ENCODE assay signal across 10 cellular contexts in the genomic region with DNA sequence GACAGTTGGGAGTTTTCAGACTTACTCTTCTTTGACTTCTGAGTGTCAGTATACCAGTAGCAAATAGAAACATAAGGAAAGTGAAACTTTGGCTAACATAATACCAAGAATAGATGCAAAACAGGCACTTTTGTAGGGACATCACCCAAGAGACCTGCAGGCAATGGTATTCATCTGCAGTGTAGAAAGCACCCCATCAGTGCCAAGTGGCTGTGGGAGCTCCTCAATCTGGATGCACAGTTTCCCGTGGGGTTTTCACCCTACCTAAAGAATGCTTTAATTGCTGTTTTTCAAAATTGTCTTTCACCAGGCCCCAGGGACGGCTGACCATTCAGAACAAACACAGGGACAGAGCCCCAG.
DNase-seq lines count a peak whose midpoint lies in the region; ATAC-seq and TF ChIP-seq lines count a peak whose summit lies in the region.
"Had no signal": no experiment of that assay in that cellular context is flagged by ENCODE, and none has a peak within 500 bp of the region (broad histone marks: within the 10 kb centered on the region; RNA-seq: fewer than 3 reads in every experiment).

No MANE protein-coding gene starts in this region.

- H3K36me3 Mint-ChIP-seq in T-helper 17 cell (ENCODE audit: low read depth), result peaks cover 8% of the 10 kb centered on the region
- no peaks in the 10 kb centered on the region for H3K36me3 Mint-ChIP-seq in naive thymus-derived CD8-positive, alpha-beta T cell

- in situ Hi-C loops in GM13977 (cut with MboI; ENCODE audit: low pct_unique_long_range_greater_than_20kb, low sequenced_read_pairs, unreplicated experiment), result no loop called here

- DNase-seq in GM13977 (ENCODE audit: low spot score) (peak; percentile 62), T-helper 17 cell (no peak), HPDE6-E6E7 (ENCODE audit: extremely low spot score) (no peak), SKM-1 treated with dmso at 0.1 percent for 144 hours (lab: John Stamatoyannopoulos, UW; ENCODE audit: unreplicated experiment) (no peak), DMS114 treated with DMSO at 0.1 percent for 48 hours (lab: John Stamatoyannopoulos, UW; ENCODE audit: unreplicated experiment) (no peak)
- no peak for DNase-seq in naive thymus-derived CD8-positive, alpha-beta T cell
- DNase-seq in stimulated activated naive CD4-positive, alpha-beta T cell (lab: John Stamatoyannopoulos, UW), result no peak
- DNase-seq: foreskin fibroblast had no signal

- H3K27ac Mint-ChIP-seq in T-helper 17 cell, result no peak overlapping the region
- no peak overlapping the region for H3K27ac Mint-ChIP-seq in naive thymus-derived CD8-positive, alpha-beta T cell

- ATAC-seq in GM21786 (IDR thresholded peaks at IDR 0.05; ENCODE audit: unreplicated experiment), result peak; percentile 73
- ATAC-seq in T-helper 17 cell, result no peak
- no peak for ATAC-seq in naive thymus-derived CD8-positive, alpha-beta T cell

- no peak for TF ChIP-seq CTCF in GM13977 (IDR thresholded peaks at IDR 0.05; ENCODE audit: extremely low read depth, insufficient read depth, missing control alignments)

- H3K27me3 Mint-ChIP-seq in T-helper 17 cell, result peaks cover 75% of the 10 kb centered on the region
- H3K27me3 Mint-ChIP-seq in naive thymus-derived CD8-positive, alpha-beta T cell, result peaks cover 34 to 68% (median 56%) of the 10 kb centered on the region in 5 donors

- no peaks in the 10 kb centered on the region for H3K9me3 ChIP-seq in T-helper 17 cell (ENCODE audit: control insufficient read depth, low read length, poor library complexity, severe bottlenecking)
- H3K9me3 ChIP-seq: breast epithelium had no signal

- H3K9me3 Mint-ChIP-seq in naive thymus-derived CD8-positive, alpha-beta T cell, result peaks cover 0 to 3% (median 0%) of the 10 kb centered on the region in 9 donors

- peak overlapping the region; percentile 89 for H3K4me3 Mint-ChIP-seq in T-helper 17 cell
- H3K4me3 Mint-ChIP-seq in naive thymus-derived CD8-positive, alpha-beta T cell, result peak overlapping the region; percentile 68 to 87 (median 78)

- POLR2A ChIA-PET in naive thymus-derived CD8-positive, alpha-beta T cell (lab: Charles Lee), result no interaction called here

- H3K4me1 Mint-ChIP-seq in T-helper 17 cell, result peaks cover 10% of the 10 kb centered on the region
- H3K4me1 Mint-ChIP-seq in naive thymus-derived CD8-positive, alpha-beta T cell, result peaks cover 4 to 15% (median 11%) of the 10 kb centered on the region in 4 donors
